8 cellular contexts compared by ENCODE assay signal in genomic region chr3:141336672-141337522, GRCh38. TPM values are rescaled to one million over a fixed set of nuclear protein-coding genes. Genes with fewer than 3 reads are reported as not detected.
A peak's percentile ranks its signal among the peaks of the same experiment; 100 is the strongest.
DNase-seq lines count a peak whose midpoint lies in the region; ATAC-seq and TF ChIP-seq lines count a peak whose summit lies in the region.

No MANE protein-coding gene starts in this region.

- CTCF ChIA-PET in SK-N-SH (lab: Yijun Ruan, JAX): interaction anchor here (1.2 to 2.9 kb wide), 4 partner anchors 25 to 115 kb away, joined by 4 to 10 read pairs (median 5); no protein-coding TSS in a partner anchor

- H3K27me3 ChIP-seq in SK-N-SH (ENCODE audit: insufficient read depth) (no peaks in the 10 kb centered on the region), mesenchymal stem cell (ENCODE audit: control insufficient read depth in 1 of 2, insufficient read depth in 1 of 2, low read length in 2 of 2) (no peaks in the 10 kb centered on the region)

- H3K36me3 ChIP-seq in SK-N-SH (replicated peaks in 1 of 2; ENCODE audit: control insufficient read depth in 1 of 2, insufficient read depth in 2 of 2, low read length in 1 of 2): no peaks in the 10 kb centered on the region
- peaks cover 0 to 3% of the 10 kb centered on the region in 2 experiments for H3K36me3 ChIP-seq in mesenchymal stem cell (ENCODE audit: control insufficient read depth in 1 of 2, insufficient read depth in 2 of 2, low read depth in 1 of 2, low read length in 2 of 2)

- H3K27ac Mint-ChIP-seq in mesothelial cell of epicardium: no peak overlapping the region

- no peak overlapping the region for H3K4me3 Mint-ChIP-seq in mesothelial cell of epicardium

- H3K9ac ChIP-seq in SK-N-SH (peak overlapping the region; percentile 30; the same call in 1 of the 2 replicates), mesenchymal stem cell (ENCODE audit: low read length) (peak overlapping the region; percentile 83)

- no peak overlapping the region for H2BK15ac ChIP-seq in mesenchymal stem cell (ENCODE audit: low read depth, poor library complexity, severe bottlenecking)

- H2BK120ac ChIP-seq in mesenchymal stem cell (ENCODE audit: low read depth, low read length): peak overlapping the region; percentile 54

- H3K4ac ChIP-seq in mesenchymal stem cell (ENCODE audit: low read depth in 1 of 2, low read length in 2 of 2): peak overlapping the region; percentile 35 to 57

- 72% methylated on average over 8 of the region's 12 CpGs for WGBS in SK-N-SH (ENCODE audit: low lambda C conversion rate)
- 48% methylated on average over 10 of the region's 12 CpGs for WGBS in mesenchymal stem cell

- DNase-seq in ACHN (peak; percentile 46), SK-N-SH (no peak), mesenchymal stem cell (peak; percentile 85), mesothelial cell of epicardium (ENCODE audit: low spot score in 2 of 2, unreplicated experiment in 2 of 2) (no peak), left lobe of liver (ENCODE audit: low spot score) (no peak), NCI-H345 treated with DMSO at 0.1 percent for 48 hours (lab: John Stamatoyannopoulos, UW; ENCODE audit: unreplicated experiment) (no peak)

- no peaks in the 10 kb centered on the region for H3K36me3 Mint-ChIP-seq in mesothelial cell of epicardium

- H4K91ac ChIP-seq in mesenchymal stem cell (ENCODE audit: low read length): peak overlapping the region; percentile 13

- H3K27ac ChIP-seq in SK-N-SH (ENCODE audit: low read depth in 2 of 2, low read length in 1 of 2): peak overlapping the region in 1 of 2 experiments; percentile 60; a peak in 2 of 4 replicates
- H3K27ac ChIP-seq in mesenchymal stem cell (ENCODE audit: low read length, poor library complexity, severe bottlenecking): no peak overlapping the region

- peak overlapping the region in 1 of 2 experiments; percentile 45 for H3K18ac ChIP-seq in mesenchymal stem cell (ENCODE audit: low read depth in 1 of 2, low read length in 2 of 2)

- H3K9me2 ChIP-seq in SK-N-SH: no peaks in the 10 kb centered on the region

- ATAC-seq in GM19351 (IDR thresholded peaks at IDR 0.05; ENCODE audit: unreplicated experiment) (peak; percentile 89), HG03175 (IDR thresholded peaks at IDR 0.05; ENCODE audit: unreplicated experiment) (peak; percentile 95), left lobe of liver (no peak)

- in situ Hi-C loops in ACHN (cut with HindIII; ENCODE audit: low pct_ligation_motif_present, low pct_unique_long_range_greater_than_20kb, low sequenced_read_pairs): no loop called here

- H3K4me1 Mint-ChIP-seq in mesothelial cell of epicardium: peaks cover 11% of the 10 kb centered on the region

- no peaks in the 10 kb centered on the region for H4K20me1 ChIP-seq in SK-N-SH (ENCODE audit: insufficient read depth)

- no peak for TF ChIP-seq RAD21 in SK-N-SH (IDR thresholded peaks at IDR 0.05; ENCODE audit: low read length)

- TF ChIP-seq EP300 in SK-N-SH (IDR thresholded peaks at IDR 0.05; ENCODE audit: borderline replicate concordance in 1 of 2, low read depth in 1 of 2, low read length in 1 of 2): no peak

- H3K4me1 ChIP-seq in SK-N-SH (ENCODE audit: control insufficient read depth in 1 of 2, insufficient read depth in 2 of 2, low read depth in 1 of 2, low read length in 1 of 2) (peaks cover 4 to 16% of the 10 kb centered on the region in 2 experiments; a peak in 3 of 4 replicates), mesenchymal stem cell (ENCODE audit: control insufficient read depth, insufficient read depth, low read depth, low read length) (peaks cover 18% of the 10 kb centered on the region)

- peaks cover 15% of the 10 kb centered on the region for H3K9me3 Mint-ChIP-seq in mesothelial cell of epicardium

- no peak overlapping the region for H3K14ac ChIP-seq in mesenchymal stem cell (ENCODE audit: low read length in 2 of 2)

- H2BK12ac ChIP-seq in mesenchymal stem cell (ENCODE audit: low read length in 2 of 2): peak overlapping the region; percentile 22

- TF ChIP-seq CTCF in SK-N-SH (IDR thresholded peaks at IDR 0.05) (no peak), mesothelial cell of epicardium (IDR thresholded peaks at IDR 0.05; ENCODE audit: unreplicated experiment) (no peak)

- H3K4me2 ChIP-seq in SK-N-SH: peak overlapping the region; percentile 22; the same call in 1 of the 2 replicates
- H3K4me2 ChIP-seq in mesenchymal stem cell (ENCODE audit: low read length, poor library complexity, severe bottlenecking): no peak overlapping the region

- H3K23ac ChIP-seq in mesenchymal stem cell (ENCODE audit: low read length in 2 of 2): no peak overlapping the region

- no peak overlapping the region for H2BK5ac ChIP-seq in mesenchymal stem cell (ENCODE audit: low read depth, low read length, poor library complexity, severe bottlenecking)

- H3K79me1 ChIP-seq in mesenchymal stem cell (replicated peaks; ENCODE audit: low read length, poor library complexity, severe bottlenecking): peaks cover 3% of the 10 kb centered on the region

- H3K9me3 ChIP-seq in SK-N-SH (no peaks in the 10 kb centered on the region), mesenchymal stem cell (ENCODE audit: control insufficient read depth, low read length) (no peaks in the 10 kb centered on the region)

- no peaks in the 10 kb centered on the region for H3K79me2 ChIP-seq in SK-N-SH (ENCODE audit: insufficient read depth)

- H2AFZ ChIP-seq in SK-N-SH (ENCODE audit: low read depth) (peak overlapping the region; percentile 44; the same call in 1 of the 2 replicates), mesenchymal stem cell (ENCODE audit: low read depth, low read length) (no peak overlapping the region)

- no peaks in the 10 kb centered on the region for H3K27me3 Mint-ChIP-seq in mesothelial cell of epicardium (ENCODE audit: low read depth)

- H3K4me3 ChIP-seq in SK-N-SH (ENCODE audit: low read depth in 2 of 2, low read length in 1 of 2) (no peak overlapping the region), mesenchymal stem cell (ENCODE audit: insufficient read depth in 1 of 2, low read depth in 1 of 2, low read length in 2 of 2) (no peak overlapping the region)

- H4K8ac ChIP-seq in mesenchymal stem cell (ENCODE audit: low read length): peak overlapping the region; percentile 59

- H3F3A ChIP-seq in SK-N-SH (replicated peaks; ENCODE audit: insufficient read depth): peaks cover 12% of the 10 kb centered on the region

- POLR2A ChIA-PET in SK-N-SH (lab: Yijun Ruan, JAX): no interaction called here

- H2AK5ac ChIP-seq in mesenchymal stem cell (ENCODE audit: low read length, severe bottlenecking): peak overlapping the region; percentile 65

TF ChIP-seq in SK-N-SH, 30 proteins besides CTCF, POLR2A, EP300 and RAD21:
- TF ChIP-seq TCF12 (IDR thresholded peaks at IDR 0.05): 0 out of 2 replicates have a peak, but pooled peaks have one; percentile 26
- TF ChIP-seq FOSL2 (IDR thresholded peaks at IDR 0.05; ENCODE audit: borderline replicate concordance, low read depth): no peak
- 0 out of 2 replicates have a peak, but pooled peaks have one; percentile 22 for TF ChIP-seq PBX3 (IDR thresholded peaks at IDR 0.05)
TF ChIP-seq in SK-N-SH: peak in this region for 2.

RNA-seq across cellular contexts. Expression of gene ZBTB38, which starts 31.4 kb away (rescaled TPM):
- polyA plus RNA-seq in SK-N-SH (2012; rRNA removed): 10.1 and 11.3 TPM in 2 replicates
- polyA plus RNA-seq in SK-N-SH (2012; cell fraction: cytosol; rRNA removed): 11.6 and 11.7 TPM in 2 replicates
- 20.0 and 21.9 TPM in 2 replicates for polyA plus RNA-seq in SK-N-SH (2012; cell fraction: nucleus; rRNA removed)
- polyA plus RNA-seq in mesenchymal stem cell (2013, experiment 1 of 2): 42.0 TPM
- 39.5 TPM for polyA plus RNA-seq in mesenchymal stem cell (2013, experiment 2 of 2)
- 44.4 to 46.7 TPM (median 46.3 TPM) in 3 replicates for total RNA-seq in mesothelial cell of epicardium
- total RNA-seq in left lobe of liver: 26.6 TPM

Comparison
In these comparisons a context has a peak if more than half of its experiments do, and no peak if none do; other contexts are left out.
1. DNase-seq: peak in ACHN (single experiment) and mesenchymal stem cell (single experiment); none in SK-N-SH (single experiment), mesothelial cell of epicardium (0 of 2), left lobe of liver (single experiment) and NCI-H345 treated with DMSO at 0.1 percent for 48 hours (single experiment).